ENCODE assay signal across 8 cellular contexts in the genomic region with DNA sequence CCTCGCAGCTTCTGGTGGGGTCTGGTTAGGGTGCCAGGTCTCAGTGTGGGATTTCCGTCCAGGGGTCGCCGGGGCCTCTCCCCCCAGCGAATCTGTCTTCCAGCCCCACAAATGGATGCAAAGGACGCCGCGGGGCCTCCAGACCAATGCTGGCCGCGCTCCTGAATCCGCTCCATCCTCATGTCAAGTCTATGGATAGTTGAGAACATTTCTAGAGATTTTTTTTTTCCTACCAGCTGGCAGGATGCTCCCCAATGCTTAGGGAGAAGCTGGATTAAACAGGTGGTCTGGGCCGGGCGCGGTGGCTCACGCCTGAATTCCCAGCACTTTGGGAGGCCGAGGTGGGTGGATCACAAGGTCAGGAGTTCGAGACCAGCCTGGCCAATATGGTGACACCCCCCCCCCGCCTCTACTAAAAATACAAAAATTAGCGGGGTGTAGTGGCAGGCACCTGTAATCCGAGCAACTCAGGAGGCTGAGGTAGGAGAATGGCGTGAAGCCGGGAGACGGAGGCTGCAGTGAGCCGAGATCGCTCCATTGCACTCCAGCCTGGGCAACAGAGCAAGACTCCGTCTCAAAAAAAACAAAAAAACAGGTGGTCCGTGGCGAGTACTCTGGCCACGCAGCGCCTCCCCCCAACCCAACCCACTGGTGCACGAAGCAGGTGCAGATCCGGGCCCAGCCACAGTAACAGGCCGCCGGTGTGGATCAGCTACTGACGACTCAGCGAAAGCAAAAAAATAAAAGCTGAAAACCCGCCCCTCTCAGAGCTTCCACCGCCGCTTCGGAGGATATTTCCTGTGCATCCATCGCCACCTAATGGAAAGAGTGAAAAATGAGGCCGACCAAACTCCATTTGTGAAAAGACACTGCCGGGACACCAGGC. TPM values are rescaled to one million over a fixed set of nuclear protein-coding genes. Genes with fewer than 3 reads are reported as not detected.
A peak's percentile ranks its signal among the peaks of the same experiment; 100 is the strongest.
DNase-seq lines count a peak whose midpoint lies in the region; ATAC-seq, FAIRE-seq and TF ChIP-seq lines count a peak whose summit lies in the region.

No MANE protein-coding gene starts in this region.

- H3K4me1 ChIP-seq in SJCRH30 (0 out of 2 replicates have a peak, but pooled peaks cover 4% of the 10 kb centered on the region), neuron (ENCODE audit: insufficient read depth, low read length) (peaks cover 22% of the 10 kb centered on the region)

- TF ChIP-seq POLR2A in GM12892 (IDR thresholded peaks at IDR 0.05; ENCODE audit: low read depth, low read length) = no peak

- FAIRE-seq in GM12892 (lab: Jason Lieb, UNC) (peak; percentile 73), frontal cortex (lab: Jason Lieb, UNC) (peak; percentile 10)

- H3K27me3 ChIP-seq in SJCRH30 (no peaks in the 10 kb centered on the region), neuron (ENCODE audit: insufficient read depth, low read length) (no peaks in the 10 kb centered on the region)

- DNase-seq in GM12892 (ENCODE audit: insufficient read length) (no peak), M059J (ENCODE audit: low read depth) (peak; percentile 87), SJCRH30 (peak; percentile 69 to 85), frontal cortex (ENCODE audit: low spot score in 2 of 2) (peak; percentile 68 to 78), stromal cell of bone marrow (ENCODE audit: low read depth) (peak; percentile 79)
- peak; percentile 52 for DNase-seq in activated gamma-delta T cell treated with anti-CD3 and anti-CD28 coated beads, Interleukin-2, amount 50 U/mL, for 16 hours (ENCODE audit: low read depth)

- H3K36me3 ChIP-seq in SJCRH30 (peaks cover 2% of the 10 kb centered on the region; the same call in 1 of the 2 replicates), neuron (ENCODE audit: insufficient read depth, low read length) (peaks cover 2% of the 10 kb centered on the region)

- H3K27ac ChIP-seq in SJCRH30 = peak overlapping the region; percentile 59

- ATAC-seq in HG03135 (IDR thresholded peaks at IDR 0.05; ENCODE audit: unreplicated experiment) = no peak

- H2AFZ ChIP-seq in neuron (ENCODE audit: low read depth, low read length) = peak overlapping the region; percentile 91

- peak overlapping the region; percentile 90 for H3K4me3 ChIP-seq in SJCRH30
- peak overlapping the region; percentile 73 for H3K4me3 ChIP-seq in neuron (ENCODE audit: low read length)

- no peaks in the 10 kb centered on the region for H3K9me3 ChIP-seq in SJCRH30 (replicated peaks)
- no peaks in the 10 kb centered on the region for H3K9me3 ChIP-seq in neuron (ENCODE audit: low read length)

RNA-seq across cellular contexts. Expression of gene NXN, which starts 1.1 kb away (rescaled TPM):
- polyA plus RNA-seq in GM12892 (2012; ENCODE audit: missing spikeins) = 2.0 TPM
- total RNA-seq in M059J (2014; rRNA removed; shearing (Covaris generic)) = 22.6 and 32.8 TPM in 2 replicates
- 32.8 and 35.2 TPM in 2 replicates for total RNA-seq in SJCRH30 (2014; rRNA removed; shearing (Covaris generic))
- total RNA-seq in frontal cortex = 18.3 TPM

RNA-seq across cellular contexts. Expression of gene TIMM22, which starts 16.3 kb away (rescaled TPM):
- polyA plus RNA-seq in GM12892 (2012; ENCODE audit: missing spikeins) = 7.4 TPM
- 19.2 and 19.5 TPM in 2 replicates for total RNA-seq in M059J (2014; rRNA removed; shearing (Covaris generic))
- total RNA-seq in SJCRH30 (2014; rRNA removed; shearing (Covaris generic)) = 15.6 and 17.4 TPM in 2 replicates
- 13.5 TPM for total RNA-seq in frontal cortex
